In genomic region chr1:59399642-59400041, GRCh38 we compare ENCODE assay signal across 24 cellular contexts.
"Had no signal": no experiment of that assay in that cellular context is flagged by ENCODE, and none has a peak within 500 bp of the region (broad histone marks: within the 10 kb centered on the region; RNA-seq: fewer than 3 reads in every experiment).

No MANE protein-coding gene starts in this region.

- DNase-seq: stimulated activated CD4-positive, alpha-beta T cell treated with anti-CD3 and anti-CD28 coated beads, Interleukin-2, amount 100 ng/mL, for 48 hours; stimulated activated CD4-positive, alpha-beta T cell treated with anti-CD3 and anti-CD28 coated beads, Interleukin-4, amount 100 ng/mL, for 1 hour; stimulated activated CD4-positive, alpha-beta T cell treated with anti-CD3 and anti-CD28 coated beads, Interleukin-4, amount 100 ng/mL, for 24 hours; stimulated activated CD4-positive, alpha-beta T cell treated with anti-CD3 and anti-CD28 coated beads, Interleukin-4, amount 100 ng/mL, for 4 hours; stimulated activated CD8-positive, alpha-beta memory T cell treated with anti-CD3 and anti-CD28 coated beads, Interleukin-4, amount 100 ng/mL, for 48 hours; stimulated activated naive B cell treated with anti-CD40 and anti-IgM and Interleukin-4, amounts not matched to agents 10 μg/mL and 1 μg/mL and 100 μg/mL, for 72 hours; stimulated activated naive CD4-positive, alpha-beta T cell; stimulated activated naive CD4-positive, alpha-beta T cell treated with Interleukin-2 at 50 U/mL for 16 hours; stimulated activated naive CD8-positive, alpha-beta T cell treated with anti-CD3 and anti-CD28 coated beads, Interleukin-15, amount 100 ng/mL, for 72 hours; stimulated activated naive CD8-positive, alpha-beta T cell treated with anti-CD3 and anti-CD28 coated beads, Interleukin-15, Interleukin-2, amounts not matched to agents 100 U/mL and 50 U/mL, for 24 hours; stomach; substantia nigra; testis; thyroid gland; tibial artery; transverse colon; trophoblast cell; upper lobe of left lung; upper lobe of right lung; uterus had no signal

- H3K4me1 Mint-ChIP-seq: stimulated activated effector memory CD8-positive, alpha-beta T cell treated with anti-CD3 and anti-CD28 coated beads, Interleukin-12 subunit alpha, Interleukin-12 subunit beta, amount 100 ng/mL, for 72 hours had no signal

- ATAC-seq: stimulated activated effector memory CD8-positive, alpha-beta T cell treated with anti-CD3 and anti-CD28 coated beads, Interleukin-12 subunit alpha, Interleukin-12 subunit beta, amount 100 ng/mL, for 72 hours; stimulated activated memory B cell treated with anti-CD40 and anti-IgM and Interleukin-4, amounts not matched to agents 10 μg/mL and 1 μg/mL and 100 μg/mL, for 72 hours; stimulated activated naive B cell treated with anti-CD40 and anti-IgM and Interleukin-4, amounts not matched to agents 10 μg/mL and 1 μg/mL and 100 μg/mL, for 72 hours; stimulated activated naive CD8-positive, alpha-beta T cell treated with anti-CD3 and anti-CD28 coated beads, Interleukin-15, amount 100 ng/mL, for 72 hours; stimulated activated naive CD8-positive, alpha-beta T cell treated with anti-CD3 and anti-CD28 coated beads, Interleukin-15, Interleukin-2, amounts not matched to agents 100 U/mL and 50 U/mL, for 24 hours; upper lobe of right lung had no signal

- H3K9me3 Mint-ChIP-seq: stimulated activated effector memory CD8-positive, alpha-beta T cell treated with anti-CD3 and anti-CD28 coated beads, Interleukin-12 subunit alpha, Interleukin-12 subunit beta, amount 100 ng/mL, for 72 hours; stimulated activated memory B cell treated with anti-CD40 and anti-IgM and Interleukin-4, amounts not matched to agents 10 μg/mL and 1 μg/mL and 100 μg/mL, for 72 hours; stimulated activated naive CD8-positive, alpha-beta T cell treated with anti-CD3 and anti-CD28 coated beads, Interleukin-15, amount 100 ng/mL, for 72 hours; stimulated activated naive CD8-positive, alpha-beta T cell treated with anti-CD3 and anti-CD28 coated beads, Interleukin-15, Interleukin-2, amounts not matched to agents 100 ng/mL and 50 ng/mL, for 24 hours had no signal

- H3K4me3 Mint-ChIP-seq: stimulated activated effector memory CD8-positive, alpha-beta T cell treated with anti-CD3 and anti-CD28 coated beads, Interleukin-12 subunit alpha, Interleukin-12 subunit beta, amount 100 ng/mL, for 72 hours; stimulated activated memory B cell treated with anti-CD40 and anti-IgM and Interleukin-4, amounts not matched to agents 10 μg/mL and 1 μg/mL and 100 μg/mL, for 72 hours; stimulated activated naive B cell treated with anti-CD40 and anti-IgM and Interleukin-4, amounts not matched to agents 10 μg/mL and 1 μg/mL and 100 μg/mL, for 72 hours; stimulated activated naive CD8-positive, alpha-beta T cell treated with anti-CD3 and anti-CD28 coated beads, Interleukin-15, amount 100 ng/mL, for 72 hours; stimulated activated naive CD8-positive, alpha-beta T cell treated with anti-CD3 and anti-CD28 coated beads, Interleukin-15, Interleukin-2, amounts not matched to agents 100 ng/mL and 50 ng/mL, for 24 hours; type B pancreatic cell had no signal

- H3K36me3 Mint-ChIP-seq: stimulated activated effector memory CD8-positive, alpha-beta T cell treated with anti-CD3 and anti-CD28 coated beads, Interleukin-12 subunit alpha, Interleukin-12 subunit beta, amount 100 ng/mL, for 72 hours; stimulated activated memory B cell treated with anti-CD40 and anti-IgM and Interleukin-4, amounts not matched to agents 10 μg/mL and 1 μg/mL and 100 μg/mL, for 72 hours had no signal

- H3K27ac Mint-ChIP-seq: stimulated activated effector memory CD8-positive, alpha-beta T cell treated with anti-CD3 and anti-CD28 coated beads, Interleukin-12 subunit alpha, Interleukin-12 subunit beta, amount 100 ng/mL, for 72 hours; stimulated activated memory B cell treated with anti-CD40 and anti-IgM and Interleukin-4, amounts not matched to agents 10 μg/mL and 1 μg/mL and 100 μg/mL, for 72 hours; stimulated activated naive B cell treated with anti-CD40 and anti-IgM and Interleukin-4, amounts not matched to agents 10 μg/mL and 1 μg/mL and 100 μg/mL, for 72 hours; stimulated activated naive CD8-positive, alpha-beta T cell treated with anti-CD3 and anti-CD28 coated beads, Interleukin-15, amount 100 ng/mL, for 72 hours; stimulated activated naive CD8-positive, alpha-beta T cell treated with anti-CD3 and anti-CD28 coated beads, Interleukin-15, Interleukin-2, amounts not matched to agents 100 ng/mL and 50 ng/mL, for 24 hours; type B pancreatic cell had no signal

- H3K27me3 Mint-ChIP-seq: stimulated activated memory B cell treated with anti-CD40 and anti-IgM and Interleukin-4, amounts not matched to agents 10 μg/mL and 1 μg/mL and 100 μg/mL, for 72 hours; stimulated activated naive B cell treated with anti-CD40 and anti-IgM and Interleukin-4, amounts not matched to agents 10 μg/mL and 1 μg/mL and 100 μg/mL, for 72 hours; stimulated activated naive CD8-positive, alpha-beta T cell treated with anti-CD3 and anti-CD28 coated beads, Interleukin-15, amount 100 ng/mL, for 72 hours; stimulated activated naive CD8-positive, alpha-beta T cell treated with anti-CD3 and anti-CD28 coated beads, Interleukin-15, Interleukin-2, amounts not matched to agents 100 ng/mL and 50 ng/mL, for 24 hours; type B pancreatic cell had no signal
